1 cellular context compared by ENCODE assay signal in genomic region chr17:3657874-3658783, GRCh38.
A peak's percentile ranks its signal among the peaks of the same experiment; 100 is the strongest.
TF ChIP-seq lines count a peak whose summit lies in the region.

No MANE protein-coding gene starts in this region.

TF ChIP-seq in K562, 482 proteins besides CTCF, POLR2A, EP300 and RAD21:
- TF ChIP-seq POLR2G (IDR thresholded peaks at IDR 0.05; ENCODE audit: low read depth, low read length) (peak; percentile 10; the same call in 1 of the 2 replicates), ZNF76 (CRISPR knock-in tag; IDR thresholded peaks at IDR 0.05; ENCODE audit: borderline replicate concordance) (no peak), CCAR2 (IDR thresholded peaks at IDR 0.05; ENCODE audit: low read depth, low read length) (no peak)
